Comparison of ENCODE assay signal across 17 cellular contexts in the genomic region with DNA sequence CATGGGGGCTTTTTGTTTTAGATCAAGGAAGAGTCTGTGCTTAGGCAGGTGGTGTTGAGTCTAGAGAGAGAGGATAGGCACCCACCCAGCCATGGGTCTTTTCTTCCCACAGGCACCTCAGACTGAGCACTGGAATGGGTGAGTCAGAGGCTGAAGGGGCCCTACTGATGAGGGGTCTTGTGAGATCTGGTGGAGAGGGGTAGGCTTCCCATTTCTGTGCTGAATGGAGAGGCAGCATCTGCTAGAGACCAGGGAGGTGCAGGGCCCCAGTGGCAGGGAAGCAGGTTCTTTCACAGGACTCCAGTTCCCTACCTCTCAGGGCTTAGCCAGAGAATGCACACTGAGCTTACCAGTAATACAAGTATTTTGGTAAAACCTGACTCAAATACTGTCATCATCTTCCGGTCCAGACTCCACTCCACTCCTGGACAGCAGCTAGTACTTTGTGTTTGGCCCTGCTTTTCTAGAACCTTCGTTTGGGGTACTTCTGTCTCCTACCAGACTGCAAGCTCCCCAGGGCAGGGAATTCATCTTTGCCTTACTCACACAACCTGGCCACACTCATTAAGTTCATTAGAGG.
DNase-seq lines count a peak whose midpoint lies in the region; ATAC-seq, FAIRE-seq and TF ChIP-seq lines count a peak whose summit lies in the region.
"Had no signal": no experiment of that assay in that cellular context is flagged by ENCODE, and none has a peak within 500 bp of the region (broad histone marks: within the 10 kb centered on the region; RNA-seq: fewer than 3 reads in every experiment).

No MANE protein-coding gene starts in this region.

- DNase-seq in stimulated activated naive CD8-positive, alpha-beta T cell treated with anti-CD3 and anti-CD28 coated beads, Interleukin-15, Interleukin-2, amounts not matched to agents 100 U/mL and 50 U/mL, for 24 hours = no peak
- no peak for DNase-seq in stimulated activated naive CD8-positive, alpha-beta T cell treated with anti-CD3 and anti-CD28 coated beads, Interleukin-15, amount 100 ng/mL, for 72 hours
- DNase-seq in astrocyte (ENCODE audit: low read depth) (peak; percentile 74), OCI-M1 (lab: John Stamatoyannopoulos, UW) (no peak), lower leg skin (ENCODE audit: low spot score in 2 of 2) (no peak), iPS-NIHi11 (ENCODE audit: low spot score) (no peak)
- DNase-seq: activated CD4-positive, alpha-beta T cell treated with anti-CD3 and anti-CD28 coated beads, Interleukin-2, amount 50 U/mL, for 1 hour; Calu3; KBM-7; left ventricle myocardium superior; NCI-H1436; right cardiac atrium; stimulated activated CD4-positive, alpha-beta T cell treated with anti-CD3 and anti-CD28 coated beads, Interleukin-4, amount 100 ng/mL, for 24 hours; T-helper 9 cell had no signal

- H3K27ac Mint-ChIP-seq in stimulated activated naive CD8-positive, alpha-beta T cell treated with anti-CD3 and anti-CD28 coated beads, Interleukin-15, amount 100 ng/mL, for 72 hours = no peak overlapping the region
- H3K27ac Mint-ChIP-seq in astrocyte (ENCODE audit: unreplicated experiment) = peak overlapping the region; percentile 91
- H3K27ac Mint-ChIP-seq: dendritic cell treated with granulocyte-macrophage colony-stimulating factor and Interleukin-4, amounts not matched to agents 40 ng/mL and 50 ng/mL, for 4 days had no signal

- no peaks in the 10 kb centered on the region for H3K36me3 Mint-ChIP-seq in astrocyte (ENCODE audit: low read depth, unreplicated experiment)

- peak overlapping the region; percentile 65 for H3K4me2 ChIP-seq in astrocyte (ENCODE audit: low read length)

- H2AFZ ChIP-seq in astrocyte (ENCODE audit: low read depth, low read length) = no peak overlapping the region

- H3K9me3 Mint-ChIP-seq in stimulated activated naive CD8-positive, alpha-beta T cell treated with anti-CD3 and anti-CD28 coated beads, Interleukin-15, amount 100 ng/mL, for 72 hours = peaks cover 3% of the 10 kb centered on the region in 2 donors
- peaks cover 1% of the 10 kb centered on the region for H3K9me3 Mint-ChIP-seq in astrocyte (ENCODE audit: unreplicated experiment)
- H3K9me3 Mint-ChIP-seq: dendritic cell treated with granulocyte-macrophage colony-stimulating factor and Interleukin-4, amounts not matched to agents 40 ng/mL and 50 ng/mL, for 4 days had no signal

- H3K27me3 ChIP-seq in astrocyte (ENCODE audit: insufficient read depth, low read length) (no peaks in the 10 kb centered on the region), muscle layer of duodenum (ENCODE audit: low read depth, low read length) (no peaks in the 10 kb centered on the region)

- ATAC-seq in stimulated activated naive CD8-positive, alpha-beta T cell treated with anti-CD3 and anti-CD28 coated beads, Interleukin-15, Interleukin-2, amounts not matched to agents 100 U/mL and 50 U/mL, for 24 hours = peak; percentile 32
- ATAC-seq in stimulated activated naive CD8-positive, alpha-beta T cell treated with anti-CD3 and anti-CD28 coated beads, Interleukin-15, amount 100 ng/mL, for 72 hours = no peak
- ATAC-seq in GM18873 (IDR thresholded peaks at IDR 0.05; ENCODE audit: low FRiP score, unreplicated experiment) = no peak
- ATAC-seq: left ventricle myocardium superior, right cardiac atrium had no signal

- H3K4me1 Mint-ChIP-seq in stimulated activated naive CD8-positive, alpha-beta T cell treated with anti-CD3 and anti-CD28 coated beads, Interleukin-15, amount 100 ng/mL, for 72 hours = no peaks in the 10 kb centered on the region
- H3K4me1 Mint-ChIP-seq in astrocyte (ENCODE audit: low read depth, unreplicated experiment) = peaks cover 68% of the 10 kb centered on the region

- no peak for TF ChIP-seq CTCF in astrocyte (IDR thresholded peaks at IDR 0.05; ENCODE audit: insufficient read depth, low read depth, low read length)
- no peak for TF ChIP-seq CTCF in lower leg skin (IDR thresholded peaks at IDR 0.05)

- H3K36me3 ChIP-seq in astrocyte (ENCODE audit: insufficient read depth, low read length) (no peaks in the 10 kb centered on the region), muscle layer of duodenum (ENCODE audit: control insufficient read depth in 1 of 2, insufficient read depth in 2 of 2, low read length in 2 of 2) (no peaks in the 10 kb centered on the region)

- peak overlapping the region; percentile 49 for H3K9ac ChIP-seq in astrocyte (ENCODE audit: low read length)

- H3K4me1 ChIP-seq in astrocyte (ENCODE audit: insufficient read depth, low read length) (peaks cover 66% of the 10 kb centered on the region), muscle layer of duodenum (ENCODE audit: control insufficient read depth in 1 of 2, insufficient read depth in 2 of 2, low read length in 2 of 2) (peaks cover 14 to 21% of the 10 kb centered on the region in 2 donors)

- TF ChIP-seq POLR2A in lower leg skin (IDR thresholded peaks at IDR 0.05) = no peak

- H3K9me3 ChIP-seq in astrocyte (ENCODE audit: insufficient read depth, low read depth, low read length) = no peaks in the 10 kb centered on the region
- no peaks in the 10 kb centered on the region for H3K9me3 ChIP-seq in muscle layer of duodenum (ENCODE audit: control insufficient read depth in 1 of 2, low read length in 2 of 2)

- no peaks in the 10 kb centered on the region for H3K79me2 ChIP-seq in astrocyte (ENCODE audit: insufficient read depth, low read length)

- intact Hi-C loops in lower leg skin (cut with DNase I; ENCODE audit: low total_unique reads) = no loop called here

- H3K27me3 Mint-ChIP-seq in stimulated activated naive CD8-positive, alpha-beta T cell treated with anti-CD3 and anti-CD28 coated beads, Interleukin-15, amount 100 ng/mL, for 72 hours = no peaks in the 10 kb centered on the region
- H3K27me3 Mint-ChIP-seq in astrocyte (ENCODE audit: low read depth, unreplicated experiment) = no peaks in the 10 kb centered on the region

- FAIRE-seq in astrocyte (lab: Jason Lieb, UNC) = no peak

- no peak overlapping the region for H3K4me3 Mint-ChIP-seq in stimulated activated naive CD8-positive, alpha-beta T cell treated with anti-CD3 and anti-CD28 coated beads, Interleukin-15, amount 100 ng/mL, for 72 hours
- H3K4me3 Mint-ChIP-seq in astrocyte (ENCODE audit: unreplicated experiment) = no peak overlapping the region
- H3K4me3 Mint-ChIP-seq: dendritic cell treated with granulocyte-macrophage colony-stimulating factor and Interleukin-4, amounts not matched to agents 40 ng/mL and 50 ng/mL, for 4 days had no signal

- H3K27ac ChIP-seq in astrocyte (ENCODE audit: low read depth, low read length) (peak overlapping the region; percentile 78), muscle layer of duodenum (ENCODE audit: low read length) (peak overlapping the region; percentile 36)

- whole genome bisulfite sequencing in lower leg skin, 2 donors = 55 to 84% methylated on average over 2 of the region's 2 CpGs

- H3K4me3 ChIP-seq in astrocyte (ENCODE audit: insufficient read depth, low read depth, low read length) (no peak overlapping the region), muscle layer of duodenum (ENCODE audit: low read depth in 1 of 2, low read length in 2 of 2) (no peak overlapping the region), lower leg skin (ENCODE audit: low read depth, poor library complexity, severe bottlenecking) (no peak overlapping the region)

- H4K20me1 ChIP-seq in astrocyte (ENCODE audit: insufficient read depth, low read length) = no peaks in the 10 kb centered on the region
